In the genomic region with DNA sequence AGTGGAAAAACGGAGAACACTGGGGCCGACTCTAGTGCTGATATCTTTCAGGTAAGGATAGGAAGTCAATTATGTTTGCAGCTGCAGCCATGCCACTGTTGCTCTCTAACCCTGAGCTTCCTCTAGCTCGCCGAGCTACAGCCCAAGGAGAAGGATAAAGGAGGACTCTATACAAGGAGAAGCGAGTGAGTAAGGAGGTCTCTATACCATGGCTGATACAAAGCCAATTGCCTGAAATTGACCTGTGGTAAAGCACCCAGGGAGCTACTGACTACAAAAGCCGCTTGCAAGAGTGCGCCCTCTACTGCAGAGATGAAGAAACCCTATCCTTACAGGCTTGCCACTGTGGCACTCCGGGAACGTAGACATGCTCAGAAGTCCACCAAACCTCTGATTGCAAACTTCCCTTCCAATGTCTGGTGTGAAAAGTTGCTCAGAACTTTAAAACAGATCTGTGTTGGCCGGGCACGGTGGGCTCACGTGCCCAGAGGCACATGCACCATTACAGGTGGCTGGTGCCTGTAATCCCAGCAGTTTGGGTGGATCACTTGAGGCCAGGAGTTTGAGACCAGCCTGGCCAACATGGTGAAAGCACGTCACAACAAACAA, we compare ENCODE assay signal across 1 cellular context.
TF ChIP-seq lines count a peak whose summit lies in the region.

No MANE protein-coding gene starts in this region.

TF ChIP-seq in HepG2, 621 proteins besides CTCF, POLR2A, EP300 and RAD21 (continued from another document and continues in another):
- TF ChIP-seq, protein P1, sequence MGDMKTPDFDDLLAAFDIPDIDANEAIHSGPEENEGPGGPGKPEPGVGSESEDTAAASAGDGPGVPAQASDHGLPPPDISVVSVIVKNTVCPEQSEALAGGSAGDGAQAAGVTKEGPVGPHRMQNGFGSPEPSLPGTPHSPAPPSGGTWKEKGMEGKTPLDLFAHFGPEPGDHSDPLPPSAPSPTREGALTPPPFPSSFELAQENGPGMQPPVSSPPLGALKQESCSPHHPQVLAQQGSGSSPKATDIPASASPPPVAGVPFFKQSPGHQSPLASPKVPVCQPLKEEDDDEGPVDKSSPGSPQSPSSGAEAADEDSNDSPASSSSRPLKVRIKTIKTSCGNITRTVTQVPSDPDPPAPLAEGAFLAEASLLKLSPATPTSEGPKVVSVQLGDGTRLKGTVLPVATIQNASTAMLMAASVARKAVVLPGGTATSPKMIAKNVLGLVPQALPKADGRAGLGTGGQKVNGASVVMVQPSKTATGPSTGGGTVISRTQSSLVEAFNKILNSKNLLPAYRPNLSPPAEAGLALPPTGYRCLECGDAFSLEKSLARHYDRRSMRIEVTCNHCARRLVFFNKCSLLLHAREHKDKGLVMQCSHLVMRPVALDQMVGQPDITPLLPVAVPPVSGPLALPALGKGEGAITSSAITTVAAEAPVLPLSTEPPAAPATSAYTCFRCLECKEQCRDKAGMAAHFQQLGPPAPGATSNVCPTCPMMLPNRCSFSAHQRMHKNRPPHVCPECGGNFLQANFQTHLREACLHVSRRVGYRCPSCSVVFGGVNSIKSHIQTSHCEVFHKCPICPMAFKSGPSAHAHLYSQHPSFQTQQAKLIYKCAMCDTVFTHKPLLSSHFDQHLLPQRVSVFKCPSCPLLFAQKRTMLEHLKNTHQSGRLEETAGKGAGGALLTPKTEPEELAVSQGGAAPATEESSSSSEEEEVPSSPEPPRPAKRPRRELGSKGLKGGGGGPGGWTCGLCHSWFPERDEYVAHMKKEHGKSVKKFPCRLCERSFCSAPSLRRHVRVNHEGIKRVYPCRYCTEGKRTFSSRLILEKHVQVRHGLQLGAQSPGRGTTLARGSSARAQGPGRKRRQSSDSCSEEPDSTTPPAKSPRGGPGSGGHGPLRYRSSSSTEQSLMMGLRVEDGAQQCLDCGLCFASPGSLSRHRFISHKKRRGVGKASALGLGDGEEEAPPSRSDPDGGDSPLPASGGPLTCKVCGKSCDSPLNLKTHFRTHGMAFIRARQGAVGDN (CRISPR knock-in tag; IDR thresholded peaks at IDR 0.05) = peak; percentile 51
- TF ChIP-seq, protein P2, sequence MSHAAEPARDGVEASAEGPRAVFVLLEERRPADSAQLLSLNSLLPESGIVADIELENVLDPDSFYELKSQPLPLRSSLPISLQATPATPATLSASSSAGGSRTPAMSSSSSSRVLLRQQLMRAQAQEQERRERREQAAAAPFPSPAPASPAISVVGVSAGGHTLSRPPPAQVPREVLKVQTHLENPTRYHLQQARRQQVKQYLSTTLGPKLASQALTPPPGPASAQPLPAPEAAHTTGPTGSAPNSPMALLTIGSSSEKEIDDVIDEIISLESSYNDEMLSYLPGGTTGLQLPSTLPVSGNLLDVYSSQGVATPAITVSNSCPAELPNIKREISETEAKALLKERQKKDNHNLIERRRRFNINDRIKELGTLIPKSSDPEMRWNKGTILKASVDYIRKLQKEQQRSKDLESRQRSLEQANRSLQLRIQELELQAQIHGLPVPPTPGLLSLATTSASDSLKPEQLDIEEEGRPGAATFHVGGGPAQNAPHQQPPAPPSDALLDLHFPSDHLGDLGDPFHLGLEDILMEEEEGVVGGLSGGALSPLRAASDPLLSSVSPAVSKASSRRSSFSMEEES (CRISPR knock-in tag; IDR thresholded peaks at IDR 0.05) = peak; percentile 14; the same call in 1 of the 2 replicates
- TF ChIP-seq XRCC5 (optimal IDR thresholded peaks at IDR 0.05; ENCODE audit: low read length) (peak; percentile 95), ZNF652 (CRISPR knock-in tag; IDR thresholded peaks at IDR 0.05; ENCODE audit: borderline replicate concordance, low read depth) (0 out of 2 replicates have a peak, but pooled peaks have one; percentile 22), RORA (CRISPR knock-in tag; IDR thresholded peaks at IDR 0.05) (no peak), PHF21A (CRISPR knock-in tag; IDR thresholded peaks at IDR 0.05) (peak; percentile 65; the same call in 1 of the 2 replicates), ZNF121 (CRISPR knock-in tag; IDR thresholded peaks at IDR 0.05) (peak; percentile 52; the same call in 1 of the 2 replicates), SALL2 (CRISPR knock-in tag; IDR thresholded peaks at IDR 0.05) (peak; percentile 63; the same call in 1 of the 2 replicates), ZNF605 (CRISPR knock-in tag; IDR thresholded peaks at IDR 0.05) (peak; percentile 40; the same call in 1 of the 2 replicates), JUND (CRISPR knock-in tag; IDR thresholded peaks at IDR 0.05) (no peak), CENPT (CRISPR knock-in tag; IDR thresholded peaks at IDR 0.05; ENCODE audit: low read depth) (no peak), SIN3A (IDR thresholded peaks at IDR 0.05; ENCODE audit: borderline replicate concordance, low read depth, low read length) (no peak), NRL (CRISPR knock-in tag; IDR thresholded peaks at IDR 0.05; ENCODE audit: borderline replicate concordance) (0 out of 2 replicates have a peak, but pooled peaks have one; percentile 37), ZNF556 (CRISPR knock-in tag; IDR thresholded peaks at IDR 0.05; ENCODE audit: borderline replicate concordance) (peak; percentile 58; the same call in 1 of the 2 replicates), ZSCAN25 (CRISPR knock-in tag; IDR thresholded peaks at IDR 0.05) (0 out of 2 replicates have a peak, but pooled peaks have one; percentile 31), ZNF644 (CRISPR knock-in tag; IDR thresholded peaks at IDR 0.05; ENCODE audit: low read depth) (0 out of 2 replicates have a peak, but pooled peaks have one; percentile 35)
- TF ChIP-seq, protein P3, sequence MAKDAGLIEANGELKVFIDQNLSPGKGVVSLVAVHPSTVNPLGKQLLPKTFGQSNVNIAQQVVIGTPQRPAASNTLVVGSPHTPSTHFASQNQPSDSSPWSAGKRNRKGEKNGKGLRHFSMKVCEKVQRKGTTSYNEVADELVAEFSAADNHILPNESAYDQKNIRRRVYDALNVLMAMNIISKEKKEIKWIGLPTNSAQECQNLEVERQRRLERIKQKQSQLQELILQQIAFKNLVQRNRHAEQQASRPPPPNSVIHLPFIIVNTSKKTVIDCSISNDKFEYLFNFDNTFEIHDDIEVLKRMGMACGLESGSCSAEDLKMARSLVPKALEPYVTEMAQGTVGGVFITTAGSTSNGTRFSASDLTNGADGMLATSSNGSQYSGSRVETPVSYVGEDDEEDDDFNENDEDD (CRISPR knock-in tag; IDR thresholded peaks at IDR 0.05; ENCODE audit: borderline replicate concordance) = 0 out of 2 replicates have a peak, but pooled peaks have one; percentile 10
- TF ChIP-seq, protein P4, sequence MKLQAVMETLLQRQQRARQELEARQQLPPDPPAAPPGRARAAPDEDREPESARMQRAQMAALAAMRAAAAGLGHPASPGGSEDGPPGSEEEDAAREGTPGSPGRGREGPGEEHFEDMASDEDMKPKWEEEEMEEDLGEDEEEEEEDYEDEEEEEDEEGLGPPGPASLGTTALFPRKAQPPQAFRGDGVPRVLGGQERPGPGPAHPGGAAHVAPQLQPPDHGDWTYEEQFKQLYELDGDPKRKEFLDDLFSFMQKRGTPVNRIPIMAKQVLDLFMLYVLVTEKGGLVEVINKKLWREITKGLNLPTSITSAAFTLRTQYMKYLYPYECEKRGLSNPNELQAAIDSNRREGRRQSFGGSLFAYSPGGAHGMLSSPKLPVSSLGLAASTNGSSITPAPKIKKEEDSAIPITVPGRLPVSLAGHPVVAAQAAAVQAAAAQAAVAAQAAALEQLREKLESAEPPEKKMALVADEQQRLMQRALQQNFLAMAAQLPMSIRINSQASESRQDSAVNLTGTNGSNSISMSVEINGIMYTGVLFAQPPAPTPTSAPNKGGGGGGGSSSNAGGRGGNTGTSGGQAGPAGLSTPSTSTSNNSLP (IDR thresholded peaks at IDR 0.05; ENCODE audit: low read depth, low read length) = 0 out of 2 replicates have a peak, but pooled peaks have one; percentile 38
- TF ChIP-seq, protein P5, sequence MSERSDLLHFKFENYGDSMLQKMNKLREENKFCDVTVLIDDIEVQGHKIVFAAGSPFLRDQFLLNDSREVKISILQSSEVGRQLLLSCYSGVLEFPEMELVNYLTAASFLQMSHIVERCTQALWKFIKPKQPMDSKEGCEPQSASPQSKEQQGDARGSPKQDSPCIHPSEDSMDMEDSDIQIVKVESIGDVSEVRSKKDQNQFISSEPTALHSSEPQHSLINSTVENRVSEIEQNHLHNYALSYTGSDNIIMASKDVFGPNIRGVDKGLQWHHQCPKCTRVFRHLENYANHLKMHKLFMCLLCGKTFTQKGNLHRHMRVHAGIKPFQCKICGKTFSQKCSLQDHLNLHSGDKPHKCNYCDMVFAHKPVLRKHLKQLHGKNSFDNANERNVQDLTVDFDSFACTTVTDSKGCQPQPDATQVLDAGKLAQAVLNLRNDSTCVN (CRISPR knock-in tag; IDR thresholded peaks at IDR 0.05; ENCODE audit: borderline replicate concordance) = peak; percentile 28; the same call in 1 of the 2 replicates
- TF ChIP-seq, protein P6, sequence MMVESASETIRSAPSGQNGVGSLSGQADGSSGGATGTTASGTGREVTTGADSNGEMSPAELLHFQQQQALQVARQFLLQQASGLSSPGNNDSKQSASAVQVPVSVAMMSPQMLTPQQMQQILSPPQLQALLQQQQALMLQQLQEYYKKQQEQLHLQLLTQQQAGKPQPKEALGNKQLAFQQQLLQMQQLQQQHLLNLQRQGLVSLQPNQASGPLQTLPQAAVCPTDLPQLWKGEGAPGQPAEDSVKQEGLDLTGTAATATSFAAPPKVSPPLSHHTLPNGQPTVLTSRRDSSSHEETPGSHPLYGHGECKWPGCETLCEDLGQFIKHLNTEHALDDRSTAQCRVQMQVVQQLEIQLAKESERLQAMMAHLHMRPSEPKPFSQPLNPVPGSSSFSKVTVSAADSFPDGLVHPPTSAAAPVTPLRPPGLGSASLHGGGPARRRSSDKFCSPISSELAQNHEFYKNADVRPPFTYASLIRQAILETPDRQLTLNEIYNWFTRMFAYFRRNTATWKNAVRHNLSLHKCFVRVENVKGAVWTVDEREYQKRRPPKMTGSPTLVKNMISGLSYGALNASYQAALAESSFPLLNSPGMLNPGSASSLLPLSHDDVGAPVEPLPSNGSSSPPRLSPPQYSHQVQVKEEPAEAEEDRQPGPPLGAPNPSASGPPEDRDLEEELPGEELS (CRISPR knock-in tag; IDR thresholded peaks at IDR 0.05) = 0 out of 2 replicates have a peak, but pooled peaks have one; percentile 24
- TF ChIP-seq, protein P7, sequence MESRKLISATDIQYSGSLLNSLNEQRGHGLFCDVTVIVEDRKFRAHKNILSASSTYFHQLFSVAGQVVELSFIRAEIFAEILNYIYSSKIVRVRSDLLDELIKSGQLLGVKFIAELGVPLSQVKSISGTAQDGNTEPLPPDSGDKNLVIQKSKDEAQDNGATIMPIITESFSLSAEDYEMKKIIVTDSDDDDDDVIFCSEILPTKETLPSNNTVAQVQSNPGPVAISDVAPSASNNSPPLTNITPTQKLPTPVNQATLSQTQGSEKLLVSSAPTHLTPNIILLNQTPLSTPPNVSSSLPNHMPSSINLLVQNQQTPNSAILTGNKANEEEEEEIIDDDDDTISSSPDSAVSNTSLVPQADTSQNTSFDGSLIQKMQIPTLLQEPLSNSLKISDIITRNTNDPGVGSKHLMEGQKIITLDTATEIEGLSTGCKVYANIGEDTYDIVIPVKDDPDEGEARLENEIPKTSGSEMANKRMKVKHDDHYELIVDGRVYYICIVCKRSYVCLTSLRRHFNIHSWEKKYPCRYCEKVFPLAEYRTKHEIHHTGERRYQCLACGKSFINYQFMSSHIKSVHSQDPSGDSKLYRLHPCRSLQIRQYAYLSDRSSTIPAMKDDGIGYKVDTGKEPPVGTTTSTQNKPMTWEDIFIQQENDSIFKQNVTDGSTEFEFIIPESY (CRISPR knock-in tag; IDR thresholded peaks at IDR 0.05) = peak; percentile 33; the same call in 1 of the 2 replicates
- TF ChIP-seq, protein P8, sequence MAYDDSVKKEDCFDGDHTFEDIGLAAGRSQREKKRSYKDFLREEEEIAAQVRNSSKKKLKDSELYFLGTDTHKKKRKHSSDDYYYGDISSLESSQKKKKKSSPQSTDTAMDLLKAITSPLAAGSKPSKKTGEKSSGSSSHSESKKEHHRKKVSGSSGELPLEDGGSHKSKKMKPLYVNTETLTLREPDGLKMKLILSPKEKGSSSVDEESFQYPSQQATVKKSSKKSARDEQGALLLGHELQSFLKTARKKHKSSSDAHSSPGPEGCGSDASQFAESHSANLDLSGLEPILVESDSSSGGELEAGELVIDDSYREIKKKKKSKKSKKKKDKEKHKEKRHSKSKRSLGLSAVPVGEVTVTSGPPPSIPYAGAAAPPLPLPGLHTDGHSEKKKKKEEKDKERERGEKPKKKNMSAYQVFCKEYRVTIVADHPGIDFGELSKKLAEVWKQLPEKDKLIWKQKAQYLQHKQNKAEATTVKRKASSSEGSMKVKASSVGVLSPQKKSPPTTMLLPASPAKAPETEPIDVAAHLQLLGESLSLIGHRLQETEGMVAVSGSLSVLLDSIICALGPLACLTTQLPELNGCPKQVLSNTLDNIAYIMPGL (CRISPR knock-in tag; IDR thresholded peaks at IDR 0.05; ENCODE audit: borderline replicate concordance in 1 of 2, low read depth in 1 of 2) = peak in 1 of 2 experiments; percentile 86; a peak in 3 of 4 replicates
- TF ChIP-seq, protein P9, sequence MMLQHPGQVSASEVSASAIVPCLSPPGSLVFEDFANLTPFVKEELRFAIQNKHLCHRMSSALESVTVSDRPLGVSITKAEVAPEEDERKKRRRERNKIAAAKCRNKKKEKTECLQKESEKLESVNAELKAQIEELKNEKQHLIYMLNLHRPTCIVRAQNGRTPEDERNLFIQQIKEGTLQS (CRISPR knock-in tag; IDR thresholded peaks at IDR 0.05) = 0 out of 2 replicates have a peak, but pooled peaks have one; percentile 15
- TF ChIP-seq, protein P10, sequence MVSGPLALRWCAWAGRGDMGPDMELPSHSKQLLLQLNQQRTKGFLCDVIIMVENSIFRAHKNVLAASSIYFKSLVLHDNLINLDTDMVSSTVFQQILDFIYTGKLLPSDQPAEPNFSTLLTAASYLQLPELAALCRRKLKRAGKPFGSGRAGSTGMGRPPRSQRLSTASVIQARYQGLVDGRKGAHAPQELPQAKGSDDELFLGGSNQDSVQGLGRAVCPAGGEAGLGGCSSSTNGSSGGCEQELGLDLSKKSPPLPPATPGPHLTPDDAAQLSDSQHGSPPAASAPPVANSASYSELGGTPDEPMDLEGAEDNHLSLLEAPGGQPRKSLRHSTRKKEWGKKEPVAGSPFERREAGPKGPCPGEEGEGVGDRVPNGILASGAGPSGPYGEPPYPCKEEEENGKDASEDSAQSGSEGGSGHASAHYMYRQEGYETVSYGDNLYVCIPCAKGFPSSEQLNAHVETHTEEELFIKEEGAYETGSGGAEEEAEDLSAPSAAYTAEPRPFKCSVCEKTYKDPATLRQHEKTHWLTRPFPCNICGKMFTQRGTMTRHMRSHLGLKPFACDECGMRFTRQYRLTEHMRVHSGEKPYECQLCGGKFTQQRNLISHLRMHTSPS (CRISPR knock-in tag; IDR thresholded peaks at IDR 0.05; ENCODE audit: low read depth) = peak; percentile 45; the same call in 1 of the 2 replicates
- TF ChIP-seq, protein P11, sequence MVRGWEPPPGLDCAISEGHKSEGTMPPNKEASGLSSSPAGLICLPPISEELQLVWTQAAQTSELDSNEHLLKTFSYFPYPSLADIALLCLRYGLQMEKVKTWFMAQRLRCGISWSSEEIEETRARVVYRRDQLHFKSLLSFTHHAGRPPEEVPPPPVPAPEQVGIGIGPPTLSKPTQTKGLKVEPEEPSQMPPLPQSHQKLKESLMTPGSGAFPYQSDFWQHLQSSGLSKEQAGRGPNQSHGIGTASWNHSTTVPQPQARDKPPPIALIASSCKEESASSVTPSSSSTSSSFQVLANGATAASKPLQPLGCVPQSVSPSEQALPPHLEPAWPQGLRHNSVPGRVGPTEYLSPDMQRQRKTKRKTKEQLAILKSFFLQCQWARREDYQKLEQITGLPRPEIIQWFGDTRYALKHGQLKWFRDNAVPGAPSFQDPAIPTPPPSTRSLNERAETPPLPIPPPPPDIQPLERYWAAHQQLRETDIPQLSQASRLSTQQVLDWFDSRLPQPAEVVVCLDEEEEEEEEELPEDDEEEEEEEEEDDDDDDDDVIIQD (CRISPR knock-in tag; IDR thresholded peaks at IDR 0.05; ENCODE audit: low read depth) = peak; percentile 14; the same call in 1 of the 2 replicates
